Comparison of ENCODE assay signal across 8 cellular contexts in the genomic region with DNA sequence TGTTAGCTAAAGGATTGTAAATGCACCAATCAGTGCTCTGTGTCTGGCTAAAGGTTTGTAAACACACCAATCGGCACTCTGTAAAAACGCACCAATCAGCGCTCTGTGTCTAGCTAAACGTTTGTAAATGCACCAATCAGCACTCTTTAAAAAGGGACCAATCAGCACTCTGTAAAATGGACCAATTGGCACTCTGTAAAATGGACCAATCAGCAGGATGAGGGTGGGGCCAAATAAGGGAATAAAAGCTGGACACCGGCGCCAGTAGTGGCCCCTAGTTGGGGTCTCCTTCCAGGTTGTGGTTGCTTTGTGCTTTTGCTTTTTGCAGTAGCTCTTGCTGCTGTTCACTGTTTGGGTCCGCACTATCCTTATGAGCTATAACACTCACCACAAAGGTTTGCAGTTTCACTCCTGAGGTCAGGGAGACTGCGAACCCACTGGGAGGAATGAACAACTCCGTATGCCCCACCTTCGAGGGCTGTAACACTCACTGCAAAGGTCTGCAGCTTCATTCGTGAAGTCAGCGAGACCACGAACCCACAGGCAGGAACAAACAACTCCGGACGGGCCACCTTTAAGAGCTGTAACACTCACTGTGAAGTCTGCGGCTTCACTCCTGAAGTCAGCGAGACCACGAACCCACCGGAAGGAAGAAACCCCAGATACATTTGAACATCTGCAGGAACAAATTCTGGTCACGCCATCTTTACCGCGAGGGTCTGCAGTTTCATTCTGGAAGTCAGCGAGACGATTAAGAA. TPM values are rescaled to one million over a fixed set of nuclear protein-coding genes. Genes with fewer than 3 reads are reported as not detected.
A peak's percentile ranks its signal among the peaks of the same experiment; 100 is the strongest.
DNase-seq lines count a peak whose midpoint lies in the region; ATAC-seq and TF ChIP-seq lines count a peak whose summit lies in the region.

No MANE protein-coding gene starts in this region.

- H3K9me3 ChIP-seq in A673 (ENCODE audit: low read depth, low read length, poor library complexity, severe bottlenecking): no peaks in the 10 kb centered on the region

- no peaks in the 10 kb centered on the region for H3K36me3 ChIP-seq in A673 (ENCODE audit: insufficient read depth, low read length, poor library complexity, severe bottlenecking)

- H3K27ac ChIP-seq in A673 (ENCODE audit: low read depth, low read length, poor library complexity, severe bottlenecking): no peak overlapping the region

- peaks cover 9% of the 10 kb centered on the region for H3K36me3 Mint-ChIP-seq in dendritic cell treated with granulocyte-macrophage colony-stimulating factor and Interleukin-4, amounts not matched to agents 40 ng/mL and 50 ng/mL, for 4 days (ENCODE audit: low read depth)

- H3K4me1 ChIP-seq in A673 (ENCODE audit: insufficient read depth, low read length, poor library complexity, severe bottlenecking): no peaks in the 10 kb centered on the region

- no peaks in the 10 kb centered on the region for H3K9me3 Mint-ChIP-seq in dendritic cell treated with granulocyte-macrophage colony-stimulating factor and Interleukin-4, amounts not matched to agents 40 ng/mL and 50 ng/mL, for 4 days

- H3K4me3 ChIP-seq in A673 (ENCODE audit: low read depth, low read length, poor library complexity, severe bottlenecking): no peak overlapping the region

- no TSS peak for BruUV-seq in A673 (replicated peaks; lab: Mats Ljungman, UMichigan)

- TF ChIP-seq CTCF in A673 (conservative IDR thresholded peaks at IDR 0.05; ENCODE audit: low read depth, low read length): no peak

- peaks cover 41% of the 10 kb centered on the region for H3K27me3 Mint-ChIP-seq in dendritic cell treated with granulocyte-macrophage colony-stimulating factor and Interleukin-4, amounts not matched to agents 40 ng/mL and 50 ng/mL, for 4 days

- no peaks in the 10 kb centered on the region for H3K27me3 ChIP-seq in A673 (replicated peaks; ENCODE audit: insufficient read depth, low read depth, low read length, poor library complexity)

- DNase-seq in sciatic nerve (ENCODE audit: low spot score) (peak; percentile 62), NCI-H128 (lab: John Stamatoyannopoulos, UW; ENCODE audit: unreplicated experiment) (no peak), A673 (ENCODE audit: low spot score) (no peak), A172 (ENCODE audit: low spot score) (no peak)

- intact Hi-C loops in dendritic cell treated with granulocyte-macrophage colony-stimulating factor and Interleukin-4, amounts not matched to agents 40 ng/mL and 50 ng/mL, for 4 days (cut with micrococcal nuclease): loop anchor here (2.0 to 10.0 kb wide), 2 partner anchors 541 to 657 kb away; a partner anchor contains a TSS
- intact Hi-C loops in sciatic nerve (cut with DNase I) (no loop called here), A673 (cut with micrococcal nuclease; ENCODE audit: unreplicated experiment) (no loop called here)

- peak overlapping the region; percentile 66 for H3K4me3 Mint-ChIP-seq in dendritic cell treated with granulocyte-macrophage colony-stimulating factor and Interleukin-4, amounts not matched to agents 40 ng/mL and 50 ng/mL, for 4 days

- CTCF ChIA-PET in A673 (lab: Charles Lee): no interaction called here

- peaks cover 29% of the 10 kb centered on the region for H3K4me1 Mint-ChIP-seq in dendritic cell treated with granulocyte-macrophage colony-stimulating factor and Interleukin-4, amounts not matched to agents 40 ng/mL and 50 ng/mL, for 4 days (ENCODE audit: low read depth)

- H3K27ac Mint-ChIP-seq in dendritic cell treated with granulocyte-macrophage colony-stimulating factor and Interleukin-4, amounts not matched to agents 40 ng/mL and 50 ng/mL, for 4 days: no peak overlapping the region

- ATAC-seq in GM19324 (IDR thresholded peaks at IDR 0.05; ENCODE audit: low FRiP score, unreplicated experiment): peak; percentile 39
- ATAC-seq in HG03135 (IDR thresholded peaks at IDR 0.05; ENCODE audit: unreplicated experiment): peak; percentile 55
- ATAC-seq in activated CD4-positive, CD25-positive, alpha-beta regulatory T cell treated with anti-CD3 and anti-CD28 coated beads, Interleukin-2, amount 50 U/mL, for 24 hours: peak; percentile 72 to 75
- ATAC-seq in sciatic nerve: no peak

- POLR2A ChIA-PET in A673 (lab: Charles Lee; ENCODE audit: low non-redundant PET): no interaction called here

RNA-seq across cellular contexts. Expression of a gene that starts 1.1 kb away (rescaled TPM):
- 49.5 TPM for total RNA-seq in sciatic nerve
- total RNA-seq in A673 (2021): 7.4 and 9.4 TPM in 2 replicates
- 61.3 and 75.2 TPM in 2 replicates for total RNA-seq in A172 (2014; rRNA removed; shearing (Covaris generic))
